In the genomic region with DNA sequence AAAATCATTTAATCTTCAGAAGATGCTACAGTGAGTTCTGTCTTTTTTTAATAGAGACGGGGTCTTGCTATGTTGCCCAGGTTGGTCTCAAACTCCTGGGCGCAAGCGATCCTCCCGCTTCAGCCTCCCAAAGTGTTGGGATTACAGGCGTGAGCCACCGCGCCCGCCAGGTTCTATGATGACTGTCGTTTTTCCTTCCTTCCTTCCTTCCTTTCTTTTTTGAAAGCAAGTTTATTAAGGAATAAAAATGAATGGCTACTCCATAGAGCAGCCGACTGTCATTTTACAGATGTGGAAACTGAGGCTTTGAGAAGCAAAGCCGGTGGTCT, we compare ENCODE assay signal across 9 cellular contexts. TPM values are rescaled to one million over a fixed set of nuclear protein-coding genes. Genes with fewer than 3 reads are reported as not detected.
A peak's percentile ranks its signal among the peaks of the same experiment; 100 is the strongest.
DNase-seq lines count a peak whose midpoint lies in the region; ATAC-seq and TF ChIP-seq lines count a peak whose summit lies in the region.
"Had no signal": no experiment of that assay in that cellular context is flagged by ENCODE, and none has a peak within 500 bp of the region (broad histone marks: within the 10 kb centered on the region; RNA-seq: fewer than 3 reads in every experiment).

No MANE protein-coding gene starts in this region.

- no peak for ATAC-seq in activated CD8-positive, alpha-beta T cell treated with anti-CD3 and anti-CD28 coated beads, Interleukin-2, amount 10 ng/mL, durations not matched to agents 7 days and 5 days

- H3K27me3 ChIP-seq in iPS-20b (ENCODE audit: insufficient read depth, low read length) (peaks cover 7% of the 10 kb centered on the region; the same call in 1 of the 2 replicates), adrenal gland (no peaks in the 10 kb centered on the region)

- no peak for DNase-seq in activated CD4-positive, alpha-beta T cell treated with anti-CD3 and anti-CD28 coated beads, Interleukin-2, amount 10 ng/mL, durations not matched to agents 7 days and 5 days
- DNase-seq in activated CD4-positive, alpha-beta T cell treated with anti-CD3 and anti-CD28 coated beads for 1 hour = no peak
- DNase-seq in activated CD8-positive, alpha-beta T cell treated with anti-CD3 and anti-CD28 coated beads, Interleukin-2, amount 10 ng/mL, durations not matched to agents 7 days and 5 days = no peak
- DNase-seq in substantia nigra (lab: John Stamatoyannopoulos, UW) (no peak), adrenal gland (no peak), NCI-H1436 (lab: John Stamatoyannopoulos, UW) (no peak), head of caudate nucleus (no peak)
- DNase-seq: NCI-H1105 had no signal

- H3K4me3 ChIP-seq in iPS-20b (ENCODE audit: low read length) (peak overlapping the region; percentile 58; the same call in 1 of the 2 replicates), adrenal gland (peak overlapping the region in 2 of 4 donors; percentile 57 to 79)

- CTCF ChIA-PET in activated CD4-positive, alpha-beta T cell treated with anti-CD3 and anti-CD28 coated beads, Interleukin-2, amount 10 ng/mL, durations not matched to agents 7 days and 5 days (lab: Charles Lee) = no interaction called here
- CTCF ChIA-PET in activated CD8-positive, alpha-beta T cell treated with anti-CD3 and anti-CD28 coated beads, Interleukin-2, amount 10 ng/mL, durations not matched to agents 7 days and 5 days (lab: Charles Lee) = no interaction called here

- TF ChIP-seq CTCF in adrenal gland (IDR thresholded peaks at IDR 0.05) = no peak

- POLR2A ChIA-PET in activated CD4-positive, alpha-beta T cell treated with anti-CD3 and anti-CD28 coated beads, Interleukin-2, amount 10 ng/mL, durations not matched to agents 7 days and 5 days (lab: Charles Lee) = no interaction called here
- POLR2A ChIA-PET in activated CD8-positive, alpha-beta T cell treated with anti-CD3 and anti-CD28 coated beads, Interleukin-2, amount 10 ng/mL, durations not matched to agents 7 days and 5 days (lab: Charles Lee) = no interaction called here

- H3K36me3 Mint-ChIP-seq in activated CD4-positive, alpha-beta T cell treated with anti-CD3 and anti-CD28 coated beads, Interleukin-2, amount 10 ng/mL, durations not matched to agents 7 days and 5 days (ENCODE audit: low read depth) = no peaks in the 10 kb centered on the region
- H3K36me3 Mint-ChIP-seq in activated CD8-positive, alpha-beta T cell treated with anti-CD3 and anti-CD28 coated beads, Interleukin-2, amount 10 ng/mL, durations not matched to agents 7 days and 5 days (ENCODE audit: low read depth) = no peaks in the 10 kb centered on the region

- H3K4me1 ChIP-seq in iPS-20b (ENCODE audit: insufficient read depth, low read length) (no peaks in the 10 kb centered on the region), adrenal gland (replicated peaks in 1 of 2) (peaks cover 10 to 19% of the 10 kb centered on the region in 2 donors)

- peak overlapping the region; percentile 46 for H3K27ac Mint-ChIP-seq in activated CD4-positive, alpha-beta T cell treated with anti-CD3 and anti-CD28 coated beads, Interleukin-2, amount 10 ng/mL, durations not matched to agents 7 days and 5 days
- H3K27ac Mint-ChIP-seq in activated CD8-positive, alpha-beta T cell treated with anti-CD3 and anti-CD28 coated beads, Interleukin-2, amount 10 ng/mL, durations not matched to agents 7 days and 5 days = no peak overlapping the region

- H3K36me3 ChIP-seq in iPS-20b (ENCODE audit: insufficient read depth, low read depth, low read length) (no peaks in the 10 kb centered on the region), adrenal gland (replicated peaks in 1 of 2) (no peaks in the 10 kb centered on the region)

- H3K4me3 Mint-ChIP-seq in activated CD4-positive, alpha-beta T cell treated with anti-CD3 and anti-CD28 coated beads, Interleukin-2, amount 10 ng/mL, durations not matched to agents 7 days and 5 days = peak overlapping the region; percentile 51
- H3K4me3 Mint-ChIP-seq in activated CD8-positive, alpha-beta T cell treated with anti-CD3 and anti-CD28 coated beads, Interleukin-2, amount 10 ng/mL, durations not matched to agents 7 days and 5 days = peak overlapping the region; percentile 54

- H3K4me1 Mint-ChIP-seq in activated CD4-positive, alpha-beta T cell treated with anti-CD3 and anti-CD28 coated beads, Interleukin-2, amount 10 ng/mL, durations not matched to agents 7 days and 5 days = peaks cover 23% of the 10 kb centered on the region
- H3K4me1 Mint-ChIP-seq in activated CD8-positive, alpha-beta T cell treated with anti-CD3 and anti-CD28 coated beads, Interleukin-2, amount 10 ng/mL, durations not matched to agents 7 days and 5 days (ENCODE audit: low read depth) = peaks cover 19% of the 10 kb centered on the region

- intact Hi-C loops in adrenal gland (cut with DNase I) = no loop called here
- intact Hi-C loops in head of caudate nucleus (cut with DNase I) = no loop called here

- no peak for TF ChIP-seq POLR2A in adrenal gland (IDR thresholded peaks at IDR 0.05)

- no peak overlapping the region for H3K27ac ChIP-seq in iPS-20b (ENCODE audit: low read length)
- peak overlapping the region; percentile 70 for H3K27ac ChIP-seq in substantia nigra (ENCODE audit: low read depth, low read length, poor library complexity, severe bottlenecking)
- no peak overlapping the region for H3K27ac ChIP-seq in adrenal gland

- H3K9me3 ChIP-seq in iPS-20b (ENCODE audit: insufficient read depth, low read depth, low read length) (no peaks in the 10 kb centered on the region), adrenal gland (replicated peaks in 1 of 3) (no peaks in the 10 kb centered on the region)

- 54 to 58% (median 57%) methylated on average over 11 of the region's 11 CpGs for WGBS in adrenal gland, 4 donors

- no peaks in the 10 kb centered on the region for H3K9me3 Mint-ChIP-seq in activated CD4-positive, alpha-beta T cell treated with anti-CD3 and anti-CD28 coated beads, Interleukin-2, amount 10 ng/mL, durations not matched to agents 7 days and 5 days
- H3K9me3 Mint-ChIP-seq in activated CD8-positive, alpha-beta T cell treated with anti-CD3 and anti-CD28 coated beads, Interleukin-2, amount 10 ng/mL, durations not matched to agents 7 days and 5 days (ENCODE audit: insufficient read depth) = no peaks in the 10 kb centered on the region

- no peak overlapping the region for H3K9ac ChIP-seq in iPS-20b (ENCODE audit: low read depth, low read length)

- H3K27me3 Mint-ChIP-seq in activated CD4-positive, alpha-beta T cell treated with anti-CD3 and anti-CD28 coated beads, Interleukin-2, amount 10 ng/mL, durations not matched to agents 7 days and 5 days = no peaks in the 10 kb centered on the region
- peaks cover 5% of the 10 kb centered on the region for H3K27me3 Mint-ChIP-seq in activated CD8-positive, alpha-beta T cell treated with anti-CD3 and anti-CD28 coated beads, Interleukin-2, amount 10 ng/mL, durations not matched to agents 7 days and 5 days (ENCODE audit: low read depth)

RNA-seq across cellular contexts. Expression of gene GAMT, which starts 0.5 kb away (rescaled TPM):
- 10 to 100 TPM; 23.0 to 25.9 TPM for total RNA-seq in activated CD4-positive, alpha-beta T cell treated with anti-CD3 and anti-CD28 coated beads, Interleukin-2, amount 10 ng/mL, durations not matched to agents 7 days and 5 days
- 10 to 100 TPM; 26.2 to 26.8 TPM for total RNA-seq in activated CD8-positive, alpha-beta T cell treated with anti-CD3 and anti-CD28 coated beads, Interleukin-2, amount 10 ng/mL, durations not matched to agents 7 days and 5 days
- 10 to 100 TPM; 14.8 to 96.9 (median 36.3) TPM for total RNA-seq in adrenal gland
- 10 to 100 TPM in 2 of 3 donors, 1 to 10 TPM in 1; 7.4 to 84.5 (median 74.2) TPM for polyA plus RNA-seq in adrenal gland

RNA-seq across cellular contexts. Expression of gene DAZAP1, which starts 5.5 kb away (rescaled TPM):
- total RNA-seq in activated CD4-positive, alpha-beta T cell treated with anti-CD3 and anti-CD28 coated beads, Interleukin-2, amount 10 ng/mL, durations not matched to agents 7 days and 5 days = 100 to 1,000 TPM; 235 to 241 TPM
- 100 to 1,000 TPM; 264 to 270 TPM for total RNA-seq in activated CD8-positive, alpha-beta T cell treated with anti-CD3 and anti-CD28 coated beads, Interleukin-2, amount 10 ng/mL, durations not matched to agents 7 days and 5 days
- 10 to 100 TPM; 11.5 to 87.5 (median 43.8) TPM for total RNA-seq in adrenal gland
- polyA plus RNA-seq in adrenal gland = 100 to 1,000 TPM in 1 of 3 donors, 10 to 100 TPM in 2; 60.0 to 117 (median 77.5) TPM

RNA-seq across cellular contexts. Expression of gene NDUFS7, which starts 18.1 kb away (rescaled TPM):
- total RNA-seq in activated CD4-positive, alpha-beta T cell treated with anti-CD3 and anti-CD28 coated beads, Interleukin-2, amount 10 ng/mL, durations not matched to agents 7 days and 5 days = 100 to 1,000 TPM in 1 of 2 experiments, 10 to 100 TPM in 1; 99.3 to 103 TPM
- 100 to 1,000 TPM; 122 to 127 TPM for total RNA-seq in activated CD8-positive, alpha-beta T cell treated with anti-CD3 and anti-CD28 coated beads, Interleukin-2, amount 10 ng/mL, durations not matched to agents 7 days and 5 days
- 100 to 1,000 TPM; 128 to 286 (median 157) TPM for total RNA-seq in adrenal gland
- 100 to 1,000 TPM in 2 of 3 donors, 1 to 10 TPM in 1; 4.7 to 267 (median 134) TPM for polyA plus RNA-seq in adrenal gland

RNA-seq across cellular contexts. Expression of gene RPS15, which starts 36.3 kb away (rescaled TPM):
- total RNA-seq in activated CD4-positive, alpha-beta T cell treated with anti-CD3 and anti-CD28 coated beads, Interleukin-2, amount 10 ng/mL, durations not matched to agents 7 days and 5 days = 1,000 to 10,000 TPM; 1,158 to 1,387 TPM
- total RNA-seq in activated CD8-positive, alpha-beta T cell treated with anti-CD3 and anti-CD28 coated beads, Interleukin-2, amount 10 ng/mL, durations not matched to agents 7 days and 5 days = 1,000 to 10,000 TPM; 1,384 TPM
- 1,000 to 10,000 TPM in 6 of 8 donors, 100 to 1,000 TPM in 2; 929 to 3,934 (median 1,829) TPM for total RNA-seq in adrenal gland
- 1,000 to 10,000 TPM in 2 of 3 donors, 100 to 1,000 TPM in 1; 471 to 4,071 (median 2,224) TPM for polyA plus RNA-seq in adrenal gland

RNA-seq across cellular contexts. Expression of gene APC2, which starts 48.1 kb away (rescaled TPM):
- under 1 TPM; 0.02 to 0.10 TPM for total RNA-seq in activated CD4-positive, alpha-beta T cell treated with anti-CD3 and anti-CD28 coated beads, Interleukin-2, amount 10 ng/mL, durations not matched to agents 7 days and 5 days
- not detected for total RNA-seq in activated CD8-positive, alpha-beta T cell treated with anti-CD3 and anti-CD28 coated beads, Interleukin-2, amount 10 ng/mL, durations not matched to agents 7 days and 5 days
- 1 to 10 TPM in 3 of 8 donors, under 1 TPM in 5; 0.06 to 6.9 (median 0.32) TPM for total RNA-seq in adrenal gland
- 10 to 100 TPM in 1 of 3 donors, under 1 TPM in 2; 0.71 to 12.9 (median 0.82) TPM for polyA plus RNA-seq in adrenal gland
